ENCODE assay signal across 17 cellular contexts in the genomic region with DNA sequence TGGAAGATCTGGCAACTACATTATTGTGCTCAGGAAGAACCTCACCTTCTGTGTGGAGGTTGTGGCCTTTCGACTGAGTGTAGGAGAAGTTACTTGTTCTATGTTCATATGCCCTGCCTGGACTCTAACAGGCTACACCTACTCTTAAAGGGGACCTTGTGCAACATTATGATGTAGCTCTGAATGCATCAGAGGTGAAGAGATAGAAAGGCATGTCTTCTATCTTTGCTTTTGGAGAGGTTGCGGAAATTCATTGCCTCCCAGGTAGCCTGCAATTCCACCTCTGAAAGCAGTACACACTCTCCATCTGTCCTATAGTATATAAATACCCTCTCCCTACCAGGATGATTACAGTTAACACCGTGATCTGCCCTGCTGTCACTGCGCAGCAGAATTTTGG.
"Had no signal": no experiment of that assay in that cellular context is flagged by ENCODE, and none has a peak within 500 bp of the region (broad histone marks: within the 10 kb centered on the region; RNA-seq: fewer than 3 reads in every experiment).

No MANE protein-coding gene starts in this region.

- H3K4me3 ChIP-seq: esophagus muscularis mucosa, heart right ventricle, tibial nerve had no signal

- H3K36me3 ChIP-seq: esophagus muscularis mucosa, heart right ventricle, tibial nerve had no signal

- DNase-seq: activated B cell treated with CpG ODN at 0.5 μM for 24 hours; activated CD4-positive, alpha-beta T cell treated with anti-CD3 and anti-CD28 coated beads, Interleukin-2, amount 50 U/mL, for 1 hour; activated CD8-positive, alpha-beta T cell treated with anti-CD3 and anti-CD28 coated beads for 36 hours; activated naive CD8-positive, alpha-beta T cell treated with anti-CD3 and anti-CD28 coated beads, Interleukin-2, amount 50 U/mL, for 24 hours; activated T-cell treated with anti-CD3 and anti-CD28 coated beads, Interleukin-2, amount 50 U/mL, for 4 hours; amygdala; central memory CD4-positive, alpha-beta T cell; heart right ventricle; small intestine; stimulated activated naive CD4-positive, alpha-beta T cell treated with Interleukin-2 at 50 U/mL for 16 hours; SW 1271; T-helper 9 cell had no signal

- H3K27me3 ChIP-seq: esophagus muscularis mucosa, foreskin keratinocyte, heart right ventricle, tibial nerve had no signal

- H3K27ac ChIP-seq: esophagus muscularis mucosa, foreskin keratinocyte, heart right ventricle, tibial nerve had no signal

- H3K9me3 ChIP-seq: esophagus muscularis mucosa, heart right ventricle, tibial nerve had no signal

- ATAC-seq: activated CD8-positive, alpha-beta T cell treated with anti-CD3 and anti-CD28 coated beads for 36 hours; activated naive CD8-positive, alpha-beta T cell treated with anti-CD3 and anti-CD28 coated beads, Interleukin-2, amount 50 U/mL, for 24 hours; activated T-cell treated with anti-CD3 and anti-CD28 coated beads, Interleukin-2, amount 50 U/mL, for 4 hours; activated T-helper 17 cell treated with anti-CD3 and anti-CD28 coated beads, Interleukin-2, amount 50 U/mL, for 72 hours; foreskin keratinocyte; heart right ventricle; sciatic nerve had no signal
